ENCODE assay signal across 1 cellular context in the genomic region with DNA sequence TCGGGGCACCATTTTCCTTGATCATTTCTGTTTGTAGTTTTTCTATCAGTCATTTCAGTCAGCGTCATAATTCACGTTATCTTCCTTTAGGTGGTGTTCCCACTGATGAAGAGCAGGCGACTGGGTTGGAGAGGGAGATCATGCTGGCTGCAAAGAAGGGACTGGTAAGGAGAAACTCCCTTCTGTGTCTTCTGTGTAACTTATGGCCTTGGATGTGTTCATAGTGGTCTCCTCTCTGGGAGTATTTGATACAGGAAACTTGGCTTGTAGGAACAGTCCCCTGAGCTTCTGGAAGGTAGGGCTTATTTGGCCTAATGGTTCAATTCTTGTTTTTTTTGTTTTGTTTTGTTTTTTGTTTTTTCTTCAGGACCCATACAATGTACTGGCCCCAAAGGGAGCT.
TF ChIP-seq lines count a peak whose summit lies in the region.

No MANE protein-coding gene starts in this region.

TF ChIP-seq in HepG2, 621 proteins besides CTCF, POLR2A, EP300 and RAD21:
- TF ChIP-seq IKZF4 (CRISPR knock-in tag; IDR thresholded peaks at IDR 0.05; ENCODE audit: borderline replicate concordance, low read depth, not compliant biosample characterization) (no peak), ZSCAN20 (CRISPR knock-in tag; IDR thresholded peaks at IDR 0.05; ENCODE audit: borderline replicate concordance) (no peak), ZNF850 (CRISPR knock-in tag; conservative IDR thresholded peaks at IDR 0.05) (no peak), HOXA5 (CRISPR knock-in tag; IDR thresholded peaks at IDR 0.05) (no peak), AKNA (CRISPR knock-in tag; IDR thresholded peaks at IDR 0.05; ENCODE audit: borderline replicate concordance) (no peak), ZNF777 (CRISPR knock-in tag; IDR thresholded peaks at IDR 0.05) (no peak)
